In the genomic region with DNA sequence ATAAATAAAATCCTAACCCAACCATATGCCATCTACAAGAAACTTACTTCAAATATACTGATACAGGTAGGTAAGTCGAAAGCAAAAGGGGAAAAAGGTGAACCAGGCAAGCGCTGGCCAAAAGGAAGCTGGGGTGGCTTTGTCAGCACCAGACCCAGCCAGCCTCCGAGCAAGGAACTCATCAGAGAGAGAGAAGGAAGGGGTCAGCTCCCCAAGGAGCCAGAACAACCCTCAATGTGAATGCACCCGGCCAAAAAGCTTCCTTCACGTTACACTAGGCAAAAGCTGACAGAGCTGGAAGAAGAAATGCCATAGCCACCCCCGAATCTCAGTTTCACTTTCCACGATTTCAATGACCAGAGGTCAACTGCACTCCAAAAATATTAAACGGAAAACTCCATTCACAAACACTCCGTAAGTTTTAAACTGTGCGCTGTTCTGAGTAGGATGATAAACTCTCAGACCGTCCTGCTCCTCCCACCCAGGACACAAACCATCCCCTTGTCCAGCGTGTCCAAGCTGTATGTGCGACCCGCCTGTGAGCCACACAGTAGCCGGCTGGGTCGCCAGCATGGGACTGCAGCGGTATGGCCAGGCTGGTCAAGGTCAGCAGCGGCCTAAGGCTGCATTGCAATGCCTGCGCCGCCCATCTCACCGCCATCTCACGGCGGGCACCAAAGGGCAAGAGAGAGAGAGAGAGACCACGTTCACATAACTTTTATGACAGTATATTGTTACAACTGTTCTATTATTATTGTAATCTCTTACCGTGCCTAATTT, we compare ENCODE assay signal across 21 cellular contexts. TPM values are rescaled to one million over a fixed set of nuclear protein-coding genes. Genes with fewer than 3 reads are reported as not detected.
A peak's percentile ranks its signal among the peaks of the same experiment; 100 is the strongest.
DNase-seq lines count a peak whose midpoint lies in the region; ATAC-seq and TF ChIP-seq lines count a peak whose summit lies in the region.
"Had no signal": no experiment of that assay in that cellular context is flagged by ENCODE, and none has a peak within 500 bp of the region (broad histone marks: within the 10 kb centered on the region; RNA-seq: fewer than 3 reads in every experiment).

No MANE protein-coding gene starts in this region.

- H3K4me1 Mint-ChIP-seq in nephron progenitor cell: peaks cover 59% of the 10 kb centered on the region

- intact Hi-C loops in heart left ventricle (cut with DNase I): no loop called here
- intact Hi-C loops in left cardiac atrium (cut with DNase I): no loop called here
- intact Hi-C loops in esophagus muscularis mucosa (cut with DNase I): no loop called here
- intact Hi-C loops in transverse colon (cut with DNase I; ENCODE audit: low total_unique reads): loop anchor here (10.0 kb wide), 1 partner anchor 84 kb away; a partner anchor contains a TSS

- H3K4me1 ChIP-seq in heart left ventricle (peaks cover 14 to 82% (median 63%) of the 10 kb centered on the region in 12 donors), esophagus muscularis mucosa (peaks cover 52 to 84% (median 79%) of the 10 kb centered on the region in 4 donors), transverse colon (peaks cover 0 to 44% (median 5%) of the 10 kb centered on the region in 4 donors)

- no peak overlapping the region for H3K4me3 Mint-ChIP-seq in nephron progenitor cell
- H3K4me3 Mint-ChIP-seq: CD4-positive, alpha-beta T cell; endodermal cell; T-helper 17 cell had no signal

- no peaks in the 10 kb centered on the region for H3K9me3 Mint-ChIP-seq in nephron progenitor cell
- H3K9me3 Mint-ChIP-seq: CD4-positive, alpha-beta T cell; endodermal cell had no signal

- H3K27me3 ChIP-seq in heart left ventricle (no peaks in the 10 kb centered on the region), esophagus muscularis mucosa (no peaks in the 10 kb centered on the region), transverse colon (no peaks in the 10 kb centered on the region)
- H3K27me3 ChIP-seq: cardiac muscle cell had no signal

- H3K4me3 ChIP-seq in heart left ventricle (peak overlapping the region in 6 of 12 donors; percentile 7 to 30 (median 24)), esophagus muscularis mucosa (peak overlapping the region in 1 of 4 donors; percentile 16), transverse colon (no peak overlapping the region)
- H3K4me3 ChIP-seq: cardiac muscle cell had no signal

- in situ Hi-C loops in transverse colon (cut with MboI; ENCODE audit: low pct_ligation_motif_present in 1 of 4, low pct_unique_long_range_greater_than_20kb in 1 of 4, low sequenced_read_pairs in 3 of 4): no loop called here

- peaks cover 3% of the 10 kb centered on the region for H3K27me3 Mint-ChIP-seq in nephron progenitor cell (ENCODE audit: low read depth, poor library complexity)
- H3K27me3 Mint-ChIP-seq: T-helper 17 cell had no signal

- H3K36me3 Mint-ChIP-seq in nephron progenitor cell (ENCODE audit: low read depth): peaks cover 8% of the 10 kb centered on the region

- H3K9me3 ChIP-seq in heart left ventricle (no peaks in the 10 kb centered on the region), esophagus muscularis mucosa (no peaks in the 10 kb centered on the region), transverse colon (no peaks in the 10 kb centered on the region)

- TF ChIP-seq POLR2A in heart left ventricle (IDR thresholded peaks at IDR 0.05): no peak
- TF ChIP-seq POLR2A in esophagus muscularis mucosa (IDR thresholded peaks at IDR 0.05; ENCODE audit: low read depth): no peak
- TF ChIP-seq POLR2A in transverse colon (IDR thresholded peaks at IDR 0.05): no peak
- no peak for TF ChIP-seq POLR2A in erythroblast (IDR thresholded peaks at IDR 0.05; ENCODE audit: low read length)

- peak overlapping the region; percentile 91 for H3K27ac Mint-ChIP-seq in nephron progenitor cell
- H3K27ac Mint-ChIP-seq: CD4-positive, alpha-beta T cell; endodermal cell; T-helper 17 cell had no signal

- 58 to 77% (median 63%) methylated on average over 22 to 25 of the region's 25 CpGs for WGBS in heart left ventricle, 4 donors
- 68% methylated on average over 25 of the region's 25 CpGs for WGBS in esophagus muscularis mucosa
- WGBS in transverse colon (ENCODE audit: low coverage in 1 of 2), 2 donors: 62 to 81% methylated on average over 8 to 25 of the region's 25 CpGs

- H3K36me3 ChIP-seq in heart left ventricle (peaks cover 0 to 16% (median 11%) of the 10 kb centered on the region in 9 donors), esophagus muscularis mucosa (peaks cover 0 to 20% (median 2%) of the 10 kb centered on the region in 4 donors), transverse colon (no peaks in the 10 kb centered on the region)
- H3K36me3 ChIP-seq: cardiac muscle cell had no signal

- no peak for DNase-seq in heart left ventricle
- DNase-seq in left cardiac atrium: no peak
- no peak for DNase-seq in esophagus muscularis mucosa (ENCODE audit: extremely low spot score)
- no peak for DNase-seq in nephron progenitor cell
- no peak for DNase-seq in transverse colon
- DNase-seq in erythroblast (lab: John Stamatoyannopoulos, UW): no peak
- DNase-seq in AG20443 (ENCODE audit: low spot score): no peak
- no peak for DNase-seq in stimulated activated naive CD8-positive, alpha-beta T cell treated with anti-CD3 and anti-CD28 coated beads, Interleukin-15, Interleukin-2, amounts not matched to agents 100 U/mL and 50 U/mL, for 24 hours
- DNase-seq: activated CD4-positive, alpha-beta T cell treated with anti-CD3 and anti-CD28 coated beads for 1 hour; activated CD8-positive, alpha-beta memory T cell treated with anti-CD3 and anti-CD28 coated beads, Interleukin-2, amount 50 U/mL, for 4 hours; activated naive CD4-positive, alpha-beta T cell treated with anti-CD3 and anti-CD28 coated beads, Interleukin-2, amount 50 U/mL, for 16 hours; CD4-positive, alpha-beta T cell; DMS79; endodermal cell; KBM-7; NCI-H1417; NK-92 treated with Interleukin-12 subunit alpha and Interleukin-12 subunit beta, amount 100 ng/mL, for 24 hours; stimulated activated CD4-positive, alpha-beta T cell treated with anti-CD3 and anti-CD28 coated beads, Interleukin-15, amount 100 ng/mL, for 24 hours; T-helper 17 cell had no signal

- TF ChIP-seq CTCF in heart left ventricle (IDR thresholded peaks at IDR 0.05) (no peak), esophagus muscularis mucosa (IDR thresholded peaks at IDR 0.05) (no peak), nephron progenitor cell (IDR thresholded peaks at IDR 0.05) (no peak), transverse colon (IDR thresholded peaks at IDR 0.05) (no peak)

- ATAC-seq in heart left ventricle (no peak), left cardiac atrium (no peak)
- no peak for ATAC-seq in stimulated activated naive CD8-positive, alpha-beta T cell treated with anti-CD3 and anti-CD28 coated beads, Interleukin-15, Interleukin-2, amounts not matched to agents 100 U/mL and 50 U/mL, for 24 hours
- ATAC-seq: T-helper 17 cell had no signal

- TF ChIP-seq EP300 in esophagus muscularis mucosa (IDR thresholded peaks at IDR 0.05) (no peak), transverse colon (IDR thresholded peaks at IDR 0.05; ENCODE audit: low read depth) (no peak)

- peak overlapping the region in 11 of 12 donors; percentile 3 to 80 (median 61) for H3K27ac ChIP-seq in heart left ventricle
- peak overlapping the region; percentile 36 to 62 (median 44) for H3K27ac ChIP-seq in esophagus muscularis mucosa (replicated peaks in 1 of 4)
- H3K27ac ChIP-seq in transverse colon: peak overlapping the region; percentile 3 to 61 (median 16)
- H3K27ac ChIP-seq: 22Rv1, cardiac muscle cell had no signal

RNA-seq across cellular contexts. Expression of a gene that starts 29.8 kb away (rescaled TPM):
- total RNA-seq in heart left ventricle: 100 to 1,000 TPM in 1 of 9 donors, 10 to 100 TPM in 8; 23.4 to 111 (median 34.6) TPM
- 10 to 100 TPM in 1 of 2 donors, 1 to 10 TPM in 1; 7.6 to 32.8 TPM for polyA plus RNA-seq in heart left ventricle
- total RNA-seq in left cardiac atrium: 10 to 100 TPM; 44.9 to 49.4 TPM
- 100 to 1,000 TPM in 2 of 4 donors, 10 to 100 TPM in 2; 86.8 to 131 (median 105) TPM for total RNA-seq in esophagus muscularis mucosa
- total RNA-seq in transverse colon: 100 to 1,000 TPM in 3 of 4 donors, 10 to 100 TPM in 1; 63.7 to 201 (median 171) TPM
